18 cellular contexts compared by ENCODE assay signal in genomic region chr7:29140873-29141468, GRCh38. TPM values are rescaled to one million over a fixed set of nuclear protein-coding genes. Genes with fewer than 3 reads are reported as not detected.
DNase-seq lines count a peak whose midpoint lies in the region; FAIRE-seq and TF ChIP-seq lines count a peak whose summit lies in the region.
"Had no signal": no experiment of that assay in that cellular context is flagged by ENCODE, and none has a peak within 500 bp of the region (broad histone marks: within the 10 kb centered on the region; RNA-seq: fewer than 3 reads in every experiment).

No MANE protein-coding gene starts in this region.

- POLR2A ChIA-PET in HEK293 (lab: Yijun Ruan, JAX): no interaction called here
- POLR2A ChIA-PET in H1 (lab: Charles Lee; ENCODE audit: partially characterized antibody): no interaction called here
- POLR2A ChIA-PET in activated CD4-positive, alpha-beta memory T cell treated with anti-CD3 and anti-CD28 coated beads for 36 hours (lab: Charles Lee): no interaction called here

- TF ChIP-seq POLR2A in H1 (IDR thresholded peaks at IDR 0.05; ENCODE audit: control extremely low read depth in 1 of 2, low read depth in 2 of 2, low read length in 2 of 2): no peak

- no peak overlapping the region for H4K91ac ChIP-seq in H1 (replicated peaks; ENCODE audit: insufficient read length, low read length)

- H3K9me3 ChIP-seq in HEK293 (ENCODE audit: control insufficient read depth, insufficient read depth, low read depth, low read length) (no peaks in the 10 kb centered on the region), H1 (ENCODE audit: insufficient read depth in 2 of 2, low read depth in 1 of 2, low read length in 1 of 2) (no peaks in the 10 kb centered on the region)

- no peak overlapping the region for H2BK120ac ChIP-seq in H1 (replicated peaks; ENCODE audit: low read depth, low read length)

- no peaks in the 10 kb centered on the region for H3K36me3 ChIP-seq in HEK293 (ENCODE audit: control insufficient read depth in 2 of 2, insufficient read depth in 1 of 2, low read length in 2 of 2)
- H3K36me3 ChIP-seq in H1 (ENCODE audit: control insufficient read depth in 2 of 4, insufficient read depth in 4 of 4, low read length in 3 of 4): no peaks in the 10 kb centered on the region
- H3K36me3 ChIP-seq: ovary had no signal

- H3K27ac ChIP-seq in HEK293 (ENCODE audit: extremely low read depth, low read depth, low read length) (no peak overlapping the region), H1 (ENCODE audit: low read depth, low read length) (no peak overlapping the region)
- H3K27ac ChIP-seq: ovary had no signal

- no peak overlapping the region for H3K14ac ChIP-seq in H1 (ENCODE audit: insufficient read length)

- H3K4ac ChIP-seq in H1 (replicated peaks; ENCODE audit: insufficient read length, low read depth, low read length): no peak overlapping the region

- peaks cover 27% of the 10 kb centered on the region for H3K27me3 Mint-ChIP-seq in activated CD4-positive, alpha-beta memory T cell treated with anti-CD3 and anti-CD28 coated beads for 36 hours
- peaks cover 30% of the 10 kb centered on the region for H3K27me3 Mint-ChIP-seq in mesothelial cell of epicardium (ENCODE audit: low read depth)

- no peak overlapping the region for H4K8ac ChIP-seq in H1 (ENCODE audit: extremely low read depth, insufficient read depth, low read length)

- H3K18ac ChIP-seq in H1 (ENCODE audit: extremely low read depth, low read length): no peak overlapping the region

- no peak overlapping the region for H2AK5ac ChIP-seq in H1 (ENCODE audit: low read depth, low read length)

- no peak overlapping the region for H2BK20ac ChIP-seq in H1 (ENCODE audit: low read length)

- no peaks in the 10 kb centered on the region for H3K4me1 ChIP-seq in HEK293 (ENCODE audit: control insufficient read depth, insufficient read depth, low read length)
- no peaks in the 10 kb centered on the region for H3K4me1 ChIP-seq in H1 (replicated peaks in 1 of 4; ENCODE audit: control insufficient read depth in 3 of 4, insufficient read depth in 4 of 4, low read length in 3 of 4)

- no peaks in the 10 kb centered on the region for H4K20me1 ChIP-seq in H1 (replicated peaks in 1 of 2; ENCODE audit: control insufficient read depth in 1 of 2, insufficient read depth in 2 of 2, low read length in 2 of 2)

- H3K4me3 ChIP-seq in HEK293 (ENCODE audit: low read depth, low read length) (no peak overlapping the region), H1 (ENCODE audit: extremely low read depth in 1 of 4, insufficient read depth in 2 of 4, low read depth in 3 of 4, low read length in 4 of 4) (no peak overlapping the region)
- H3K4me3 ChIP-seq: ovary had no signal

- TF ChIP-seq EP300 in H1 (IDR thresholded peaks at IDR 0.05; ENCODE audit: borderline replicate concordance in 1 of 2, low read depth in 2 of 2, low read length in 2 of 2): no peak

- DNase-seq in NOMO-1 treated with DMSO at 0.1 percent for 48 hours (lab: John Stamatoyannopoulos, UW; ENCODE audit: unreplicated experiment): peak; percentile 55
- DNase-seq in H1 (ENCODE audit: low read depth in 1 of 2, low spot score in 2 of 2): no peak
- peak; percentile 10 for DNase-seq in putamen (ENCODE audit: low spot score)
- DNase-seq in activated CD4-positive, alpha-beta memory T cell treated with anti-CD3 and anti-CD28 coated beads for 36 hours: no peak
- DNase-seq in mesothelial cell of epicardium (ENCODE audit: low spot score in 2 of 2, unreplicated experiment in 2 of 2): no peak
- no peak for DNase-seq in stimulated activated naive CD4-positive, alpha-beta T cell treated with Interleukin-2 at 50 U/mL for 16 hours (lab: John Stamatoyannopoulos, UW)
- no peak for DNase-seq in NCI-H146 (lab: John Stamatoyannopoulos, UW)
- DNase-seq: activated gamma-delta T cell, foreskin melanocyte, GDM1, GOT3, Kasumi-1, left cardiac atrium, NCI-H1436 treated with DMSO at 0.1 percent for 48 hours, ovary, T-helper 2 cell had no signal

- H2BK5ac ChIP-seq in H1 (ENCODE audit: low read depth, low read length): no peak overlapping the region

- FAIRE-seq in H1 (lab: Jason Lieb, UNC): no peak

- H3K23ac ChIP-seq in H1 (ENCODE audit: insufficient read length): no peak overlapping the region

- H4K5ac ChIP-seq in H1 (ENCODE audit: insufficient read length, low read depth, low read length): no peak overlapping the region

- H2AFZ ChIP-seq in H1 (ENCODE audit: low read length): no peak overlapping the region

- H3K23me2 ChIP-seq in H1 (ENCODE audit: low read depth, low read length): peaks cover 3% of the 10 kb centered on the region

- H3K36me3 Mint-ChIP-seq in activated CD4-positive, alpha-beta memory T cell treated with anti-CD3 and anti-CD28 coated beads for 36 hours: no peaks in the 10 kb centered on the region
- no peaks in the 10 kb centered on the region for H3K36me3 Mint-ChIP-seq in mesothelial cell of epicardium

- H3K4me2 ChIP-seq in H1 (ENCODE audit: insufficient read depth in 1 of 2, low read depth in 2 of 2, low read length in 2 of 2): no peak overlapping the region

- H3K9me3 Mint-ChIP-seq in activated CD4-positive, alpha-beta memory T cell treated with anti-CD3 and anti-CD28 coated beads for 36 hours: no peaks in the 10 kb centered on the region
- peaks cover 10% of the 10 kb centered on the region for H3K9me3 Mint-ChIP-seq in mesothelial cell of epicardium

- no peak overlapping the region for H3K9ac ChIP-seq in H1 (replicated peaks in 1 of 4; ENCODE audit: extremely low read depth in 1 of 4, low read depth in 3 of 4, low read length in 3 of 4)

- H3K56ac ChIP-seq in H1 (replicated peaks; ENCODE audit: insufficient read length, low read depth, low read length): no peak overlapping the region

- no peak overlapping the region for H3K4me3 Mint-ChIP-seq in activated CD4-positive, alpha-beta memory T cell treated with anti-CD3 and anti-CD28 coated beads for 36 hours
- no peak overlapping the region for H3K4me3 Mint-ChIP-seq in mesothelial cell of epicardium
- H3K4me3 Mint-ChIP-seq: B cell had no signal

- no peaks in the 10 kb centered on the region for H3K79me2 ChIP-seq in H1 (ENCODE audit: control insufficient read depth in 1 of 2, insufficient read depth in 2 of 2, low read length in 2 of 2)

- H2BK15ac ChIP-seq in H1 (ENCODE audit: low read length): no peak overlapping the region

- H3K27me3 ChIP-seq in H1 (replicated peaks in 1 of 4; ENCODE audit: control insufficient read depth in 3 of 4, extremely low read depth in 1 of 4, insufficient read depth in 3 of 4, low read length in 3 of 4): peaks cover 0 to 7% (median 3%) of the 10 kb centered on the region in 4 experiments; a peak in 4 of 7 replicates
- H3K27me3 ChIP-seq: ovary had no signal

- H3K79me1 ChIP-seq in H1 (ENCODE audit: low read depth, low read length): no peaks in the 10 kb centered on the region

- CTCF ChIA-PET in HEK293 (lab: Yijun Ruan, JAX) (interaction anchor here (0.7 to 1.5 kb wide), 3 partner anchors 35 to 666 kb away, joined by 3 to 4 read pairs (median 3); no protein-coding TSS in a partner anchor), H1 (lab: Charles Lee; ENCODE audit: partially characterized antibody) (interaction anchor here (0.7 to 1.5 kb wide), 5 partner anchors 10 to 219 kb away, joined by 3 to 4 read pairs (median 4); no protein-coding TSS in a partner anchor)
- CTCF ChIA-PET in activated CD4-positive, alpha-beta memory T cell treated with anti-CD3 and anti-CD28 coated beads for 36 hours (lab: Charles Lee): no interaction called here

- TF ChIP-seq CTCF in HEK293 (tag by site-specific recombination; IDR thresholded peaks at IDR 0.05) (no peak), H1 (IDR thresholded peaks at IDR 0.05; ENCODE audit: control extremely low read depth in 1 of 3, insufficient read depth in 1 of 3, low read depth in 1 of 3, low read length in 3 of 3) (no peak), mesothelial cell of epicardium (IDR thresholded peaks at IDR 0.05; ENCODE audit: unreplicated experiment) (no peak)

- intact Hi-C loops in activated CD4-positive, alpha-beta memory T cell treated with anti-CD3 and anti-CD28 coated beads for 36 hours (cut with micrococcal nuclease): no loop called here

- H2BK12ac ChIP-seq in H1 (ENCODE audit: low read depth, low read length): no peak overlapping the region

- 91% methylated on average over 7 of the region's 7 CpGs; no CpG with 5 or more reads in 1 of the 2 experiments for WGBS in H1 (ENCODE audit: extremely low coverage in 1 of 2, insufficient coverage in 1 of 2, insufficient read length in 1 of 2, insufficient replicate concordance in 2 of 2, low coverage in 1 of 2, low lambda C conversion rate in 2 of 2, missing lambda C conversion rate in 1 of 2), 2 experiments

- no peak for TF ChIP-seq RAD21 in H1 (IDR thresholded peaks at IDR 0.05 in 1 of 2, conservative IDR thresholded peaks at IDR 0.05 in 1 of 2; ENCODE audit: low read depth in 2 of 2, low read length in 2 of 2)

- no peak overlapping the region for H3K27ac Mint-ChIP-seq in activated CD4-positive, alpha-beta memory T cell treated with anti-CD3 and anti-CD28 coated beads for 36 hours
- no peak overlapping the region for H3K27ac Mint-ChIP-seq in mesothelial cell of epicardium
- H3K27ac Mint-ChIP-seq: B cell had no signal

- peaks cover 2% of the 10 kb centered on the region for H3K4me1 Mint-ChIP-seq in activated CD4-positive, alpha-beta memory T cell treated with anti-CD3 and anti-CD28 coated beads for 36 hours (ENCODE audit: low read depth)
- H3K4me1 Mint-ChIP-seq in mesothelial cell of epicardium: peaks cover 5% of the 10 kb centered on the region
- H3K4me1 Mint-ChIP-seq: B cell had no signal

RNA-seq across cellular contexts. Expression of gene CPVL, which starts 5.4 kb away (rescaled TPM):
- total RNA-seq in H1 (2021; fragmentation: NEBNext Ultra II Directional; extraction: Animal tissue kit (Norgen Biotek cat#: 25700)): 39.5 and 40.0 TPM in 2 replicates
- polyA plus RNA-seq in H1 (2011; rRNA removed): 28.6 and 55.0 TPM in 2 replicates
- 29.5 TPM for polyA plus RNA-seq in H1 (2011; cell fraction: cytosol; rRNA removed)
- 39.6 TPM for polyA plus RNA-seq in H1 (2011; cell fraction: nucleus; rRNA removed)
- 32.9 to 40.1 TPM (median 35.3 TPM) in 4 replicates for polyA plus RNA-seq in H1 (2012, experiment 1 of 2)
- 15.6 TPM for polyA plus RNA-seq in H1 (2012, experiment 2 of 2)
- 134 TPM for polyA plus RNA-seq in H1 (2013, experiment 1 of 2)
- polyA plus RNA-seq in H1 (2013, experiment 2 of 2): 133 TPM
- 93.8 and 111 TPM in 2 replicates for polyA minus RNA-seq in H1 (2011; rRNA and poly(A)+ RNA removed)
- polyA minus RNA-seq in H1 (2011; cell fraction: cytosol; rRNA and poly(A)+ RNA removed): 17.8 TPM
- 23.9 TPM for polyA minus RNA-seq in H1 (2011; cell fraction: nucleus; rRNA and poly(A)+ RNA removed)
- not detected for total RNA-seq in activated CD4-positive, alpha-beta memory T cell treated with anti-CD3 and anti-CD28 coated beads for 36 hours
- 10.7 to 11.4 TPM (median 11.1 TPM) in 3 replicates for total RNA-seq in mesothelial cell of epicardium
- total RNA-seq: B cell had no signal

RNA-seq across cellular contexts. Expression of gene CHN2, which starts 53.6 kb away (rescaled TPM):
- total RNA-seq in H1 (2021; fragmentation: NEBNext Ultra II Directional; extraction: Animal tissue kit (Norgen Biotek cat#: 25700)): 4.8 and 5.6 TPM in 2 replicates
- polyA plus RNA-seq in H1 (2011; rRNA removed): 2.7 and 2.9 TPM in 2 replicates
- 4.0 TPM for polyA plus RNA-seq in H1 (2011; cell fraction: cytosol; rRNA removed)
- 4.2 TPM for polyA plus RNA-seq in H1 (2011; cell fraction: nucleus; rRNA removed)
- polyA plus RNA-seq in H1 (2012, experiment 1 of 2): 2.5 to 5.3 TPM (median 4.1 TPM) in 4 replicates
- polyA plus RNA-seq in H1 (2012, experiment 2 of 2): not detected
- 4.0 TPM for polyA plus RNA-seq in H1 (2013, experiment 1 of 2)
- polyA plus RNA-seq in H1 (2013, experiment 2 of 2): 4.8 TPM
- 14.3 and 15.6 TPM in 2 replicates for polyA minus RNA-seq in H1 (2011; rRNA and poly(A)+ RNA removed)
- polyA minus RNA-seq in H1 (2011; cell fraction: cytosol; rRNA and poly(A)+ RNA removed): 5.1 TPM
- polyA minus RNA-seq in H1 (2011; cell fraction: nucleus; rRNA and poly(A)+ RNA removed): 26.0 TPM
- under 1 TPM; 0.53 to 0.69 TPM for total RNA-seq in activated CD4-positive, alpha-beta memory T cell treated with anti-CD3 and anti-CD28 coated beads for 36 hours
- 6.9 to 8.0 TPM (median 7.0 TPM) in 3 replicates for total RNA-seq in mesothelial cell of epicardium

Comparison
In these comparisons a context has a peak if more than half of its experiments do, and no peak if none do; other contexts are left out.
1. DNase-seq: peak in NOMO-1 treated with DMSO at 0.1 percent for 48 hours (single experiment) and putamen (single experiment); none in H1 (0 of 2), activated CD4-positive, alpha-beta memory T cell treated with anti-CD3 and anti-CD28 coated beads for 36 hours (single experiment), mesothelial cell of epicardium (0 of 2), stimulated activated naive CD4-positive, alpha-beta T cell treated with Interleukin-2 at 50 U/mL for 16 hours (single experiment) and NCI-H146 (single experiment).
2. RNA of gene CPVL, which starts 5.4 kb away (total RNA-seq): 39.5 to 40.0 TPM in H1 and 10.7 to 11.4 TPM in mesothelial cell of epicardium; not detected in activated CD4-positive, alpha-beta memory T cell treated with anti-CD3 and anti-CD28 coated beads for 36 hours; every median in the first group is over 10 times any median in the second.